8 cellular contexts compared by ENCODE assay signal in genomic region chr14:95320076-95320895, GRCh38. TPM values are rescaled to one million over a fixed set of nuclear protein-coding genes. Genes with fewer than 3 reads are reported as not detected.
DNase-seq lines count a peak whose midpoint lies in the region; ATAC-seq and TF ChIP-seq lines count a peak whose summit lies in the region.

No MANE protein-coding gene starts in this region.

- CTCF ChIA-PET in GM10248 (lab: Yijun Ruan, JAX) = interaction anchor here (0.9 to 1.2 kb wide), 2 partner anchors 40 to 201 kb away, joined by 3 read pairs; no protein-coding TSS in a partner anchor

- intact Hi-C loops in psoas muscle (cut with DNase I) = no loop called here

- TF ChIP-seq CTCF in OCI-LY1 (IDR thresholded peaks at IDR 0.05; ENCODE audit: low read length) (no peak), epithelial cell of esophagus (IDR thresholded peaks at IDR 0.05; ENCODE audit: insufficient read depth, low read depth, low read length, missing control alignments) (no peak), psoas muscle (IDR thresholded peaks at IDR 0.05) (no peak), GM10248 (IDR thresholded peaks at IDR 0.05; ENCODE audit: control extremely low read depth, extremely low read depth, low read depth, missing control alignments) (no peak)

- no peak overlapping the region for H3K27ac ChIP-seq in OCI-LY1 (ENCODE audit: low read depth, low read length, poor library complexity, severe bottlenecking)
- peak overlapping the region; percentile 30 for H3K27ac ChIP-seq in psoas muscle

- H3K27me3 ChIP-seq in OCI-LY1 (ENCODE audit: insufficient read depth, low read length) = peaks cover 4% of the 10 kb centered on the region
- H3K27me3 ChIP-seq in psoas muscle (ENCODE audit: insufficient read depth in 3 of 3, low read length in 2 of 3) = peaks cover 0 to 3% (median 0%) of the 10 kb centered on the region in 3 donors

- H3F3A ChIP-seq in OCI-LY1 (ENCODE audit: insufficient read depth, low read length) = no peaks in the 10 kb centered on the region

- H3K9me3 ChIP-seq in OCI-LY1 (ENCODE audit: low read length) = no peaks in the 10 kb centered on the region
- H3K9me3 ChIP-seq in psoas muscle = no peaks in the 10 kb centered on the region

- ATAC-seq in GM19023 (IDR thresholded peaks at IDR 0.05; ENCODE audit: unreplicated experiment) (peak; percentile 15), psoas muscle (peak in 2 of 4 donors; percentile 17 to 27)

- peak overlapping the region; percentile 61 for H3K4me2 ChIP-seq in OCI-LY1 (ENCODE audit: low read length)

- H4K20me1 ChIP-seq in OCI-LY1 (ENCODE audit: insufficient read depth, low read length) = no peaks in the 10 kb centered on the region

- H3K4me3 ChIP-seq in OCI-LY1 (ENCODE audit: low read depth, low read length, poor library complexity, severe bottlenecking) (peak overlapping the region; percentile 52), epithelial cell of esophagus (ENCODE audit: low read length) (peak overlapping the region; percentile 32), psoas muscle (peak overlapping the region; percentile 55)

- DNase-seq in epithelial cell of esophagus (ENCODE audit: low read depth) (no peak), psoas muscle (peak; percentile 32 to 62), GDM1 (lab: John Stamatoyannopoulos, UW) (no peak), AML-193 (lab: John Stamatoyannopoulos, UW) (no peak), GM10248 (ENCODE audit: extremely low spot score) (no peak), NCI-H774 (lab: John Stamatoyannopoulos, UW) (no peak)

- H3K79me2 ChIP-seq in OCI-LY1 (ENCODE audit: insufficient read depth, low read length) = no peaks in the 10 kb centered on the region

- 23 to 35% (median 33%) methylated on average over 21 to 32 of the region's 32 CpGs for WGBS in psoas muscle, 3 donors

- H3K4me1 ChIP-seq in OCI-LY1 (ENCODE audit: insufficient read depth, low read length, severe bottlenecking) = peaks cover 15% of the 10 kb centered on the region
- H3K4me1 ChIP-seq in psoas muscle = peaks cover 2% of the 10 kb centered on the region

- POLR2A ChIA-PET in GM10248 (lab: Yijun Ruan, JAX) = interaction anchor here (1.0 kb wide), 1 partner anchor 7 kb away, joined by 3 read pairs; no protein-coding TSS in a partner anchor

- H2AFZ ChIP-seq in OCI-LY1 (ENCODE audit: low read length) = no peak overlapping the region

- H3K9ac ChIP-seq in OCI-LY1 (ENCODE audit: low read length) = no peak overlapping the region; the same call in 1 of the 2 replicates

- no peaks in the 10 kb centered on the region for H3K9me2 ChIP-seq in OCI-LY1 (ENCODE audit: low read depth, low read length)

- H3K36me3 ChIP-seq in OCI-LY1 (ENCODE audit: insufficient read depth, low read length) (no peaks in the 10 kb centered on the region), psoas muscle (ENCODE audit: insufficient read depth in 1 of 2, low read depth in 1 of 2) (no peaks in the 10 kb centered on the region)

RNA-seq across cellular contexts. Expression of gene CLMN, which starts 0.6 kb away (rescaled TPM):
- 1 to 10 TPM; 3.9 to 9.6 (median 6.3) TPM for total RNA-seq in psoas muscle
- 1 to 10 TPM; 1.7 to 2.5 (median 2.1) TPM for polyA plus RNA-seq in psoas muscle

Comparison
In these comparisons a context has a peak if more than half of its experiments do, and no peak if none do; other contexts are left out.
1. DNase-seq: peak in psoas muscle (2 of 2); none in epithelial cell of esophagus (single experiment), GDM1 (single experiment), AML-193 (0 of 2), GM10248 (single experiment) and NCI-H774 (single experiment).
2. Peak in every context shown above with its lines, with median percentiles within 50 percentile points of each other: H3K4me3 ChIP-seq.